ENCODE assay signal across 1 cellular context in the genomic region with DNA sequence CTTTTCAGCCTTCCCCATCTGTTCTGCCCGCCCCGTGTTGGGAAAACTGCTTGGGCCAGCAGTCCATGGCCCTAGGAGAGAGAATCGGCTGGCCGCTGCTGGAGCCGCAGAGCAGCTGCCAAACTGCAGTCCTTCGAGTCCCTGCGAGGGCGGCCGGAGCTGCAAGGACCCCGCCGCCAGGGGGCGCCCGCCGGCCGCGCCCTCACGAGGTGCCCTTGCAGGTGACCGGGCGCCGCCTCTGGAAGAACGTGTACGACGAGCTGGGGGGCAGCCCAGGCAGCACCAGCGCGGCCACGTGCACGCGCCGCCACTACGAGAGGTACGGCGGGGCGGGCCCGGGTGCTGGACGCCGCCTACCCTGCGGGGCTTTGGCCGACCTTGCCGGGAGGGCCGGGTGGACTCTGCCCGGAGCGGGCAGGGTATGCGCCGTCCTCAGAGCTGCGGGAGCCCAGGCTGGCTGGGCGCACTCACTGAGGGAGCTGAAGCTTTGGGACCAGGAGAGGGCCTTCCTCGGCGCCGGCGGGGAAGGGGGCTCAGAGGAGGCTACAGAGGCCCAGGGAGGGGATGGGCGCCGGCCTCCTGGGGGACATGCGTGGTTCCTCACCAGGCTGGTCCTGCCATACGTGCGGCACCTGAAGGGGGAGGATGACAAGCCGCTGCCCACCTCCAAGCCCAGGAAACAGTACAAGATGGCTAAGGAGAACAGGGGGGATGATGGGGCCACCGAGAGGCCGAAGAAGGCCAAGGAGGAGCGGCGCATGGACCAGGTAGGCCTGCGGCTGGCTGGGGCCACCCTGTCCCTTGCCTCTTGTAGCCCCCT.
TF ChIP-seq lines count a peak whose summit lies in the region.

No MANE protein-coding gene starts in this region.

TF ChIP-seq in K562, 482 proteins besides CTCF, POLR2A, EP300 and RAD21 (continued from another document and continues in another):
- TF ChIP-seq, protein P1, sequence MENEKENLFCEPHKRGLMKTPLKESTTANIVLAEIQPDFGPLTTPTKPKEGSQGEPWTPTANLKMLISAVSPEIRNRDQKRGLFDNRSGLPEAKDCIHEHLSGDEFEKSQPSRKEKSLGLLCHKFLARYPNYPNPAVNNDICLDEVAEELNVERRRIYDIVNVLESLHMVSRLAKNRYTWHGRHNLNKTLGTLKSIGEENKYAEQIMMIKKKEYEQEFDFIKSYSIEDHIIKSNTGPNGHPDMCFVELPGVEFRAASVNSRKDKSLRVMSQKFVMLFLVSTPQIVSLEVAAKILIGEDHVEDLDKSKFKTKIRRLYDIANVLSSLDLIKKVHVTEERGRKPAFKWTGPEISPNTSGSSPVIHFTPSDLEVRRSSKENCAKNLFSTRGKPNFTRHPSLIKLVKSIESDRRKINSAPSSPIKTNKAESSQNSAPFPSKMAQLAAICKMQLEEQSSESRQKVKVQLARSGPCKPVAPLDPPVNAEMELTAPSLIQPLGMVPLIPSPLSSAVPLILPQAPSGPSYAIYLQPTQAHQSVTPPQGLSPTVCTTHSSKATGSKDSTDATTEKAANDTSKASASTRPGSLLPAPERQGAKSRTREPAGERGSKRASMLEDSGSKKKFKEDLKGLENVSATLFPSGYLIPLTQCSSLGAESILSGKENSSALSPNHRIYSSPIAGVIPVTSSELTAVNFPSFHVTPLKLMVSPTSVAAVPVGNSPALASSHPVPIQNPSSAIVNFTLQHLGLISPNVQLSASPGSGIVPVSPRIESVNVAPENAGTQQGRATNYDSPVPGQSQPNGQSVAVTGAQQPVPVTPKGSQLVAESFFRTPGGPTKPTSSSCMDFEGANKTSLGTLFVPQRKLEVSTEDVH (IDR thresholded peaks at IDR 0.05; ENCODE audit: low read depth, partially characterized antibody) = no peak
- TF ChIP-seq TRIM24 (IDR thresholded peaks at IDR 0.05) (no peak), OTX1 (CRISPR knock-in tag; IDR thresholded peaks at IDR 0.05) (no peak), ZC3H11A (IDR thresholded peaks at IDR 0.05; ENCODE audit: low read depth, low read length) (no peak), MAZ (CRISPR knock-in tag; conservative IDR thresholded peaks at IDR 0.05 in 1 of 2, IDR thresholded peaks at IDR 0.05 in 1 of 2) (peak in 1 of 2 experiments; percentile 79; a peak in 2 of 4 replicates), HNRNPLL (IDR thresholded peaks at IDR 0.05; ENCODE audit: low read depth, low read length, poor library complexity, severe bottlenecking) (peak; percentile 18), NFIX (CRISPR knock-in tag; IDR thresholded peaks at IDR 0.05; ENCODE audit: low read depth) (no peak), ARID1B (IDR thresholded peaks at IDR 0.05) (no peak), KAT7 (CRISPR knock-in tag; IDR thresholded peaks at IDR 0.05; ENCODE audit: borderline replicate concordance) (no peak), SAP30 (IDR thresholded peaks at IDR 0.05; ENCODE audit: borderline replicate concordance, insufficient read depth, low read depth, low read length, poor library complexity, severe bottlenecking) (no peak), KLF6 (CRISPR knock-in tag; IDR thresholded peaks at IDR 0.05; ENCODE audit: borderline replicate concordance) (no peak), ZNF140 (CRISPR knock-in tag; IDR thresholded peaks at IDR 0.05) (no peak), ZNF354B (CRISPR knock-in tag; IDR thresholded peaks at IDR 0.05) (no peak), HNRNPH1 (optimal IDR thresholded peaks at IDR 0.05; ENCODE audit: low read depth, low read length) (no peak), KAT8 (IDR thresholded peaks at IDR 0.05; ENCODE audit: low read depth) (no peak), HMG20A (CRISPR knock-in tag; conservative IDR thresholded peaks at IDR 0.05) (no peak), ZC3H8 (IDR thresholded peaks at IDR 0.05) (no peak), CREB1 (IDR thresholded peaks at IDR 0.05) (no peak), CREB1 (CRISPR knock-in tag; IDR thresholded peaks at IDR 0.05) (no peak), POLR2H (tag; IDR thresholded peaks at IDR 0.05; ENCODE audit: low read depth) (no peak), CHD1 (IDR thresholded peaks at IDR 0.05; ENCODE audit: low read length) (no peak), ESRRA (IDR thresholded peaks at IDR 0.05; ENCODE audit: borderline replicate concordance, low read depth) (peak; percentile 82; the same call in 1 of the 2 replicates), TCFL5 (CRISPR knock-in tag; conservative IDR thresholded peaks at IDR 0.05) (no peak), ZNF316 (IDR thresholded peaks at IDR 0.05) (no peak), YY1 (IDR thresholded peaks at IDR 0.05; ENCODE audit: borderline replicate concordance in 1 of 3, control insufficient read depth in 1 of 3, extremely low read depth in 1 of 3, insufficient read depth in 3 of 3, insufficient read length in 1 of 3, insufficient replicate concordance in 2 of 3, low read depth in 1 of 3, low read length in 2 of 3) (peak in 1 of 3 experiments; percentile 31), FOXA1 (IDR thresholded peaks at IDR 0.05; ENCODE audit: borderline replicate concordance) (no peak), EZH2 (IDR thresholded peaks at IDR 0.05; ENCODE audit: borderline replicate concordance, low read depth, low read length) (no peak), MYC (IDR thresholded peaks at IDR 0.05; ENCODE audit: low read depth, low read length) (peak; percentile 75), MYC (CRISPR knock-in tag; IDR thresholded peaks at IDR 0.05; ENCODE audit: borderline replicate concordance, low read depth) (no peak), MYNN (IDR thresholded peaks at IDR 0.05) (no peak), MYNN (CRISPR knock-in tag; IDR thresholded peaks at IDR 0.05) (no peak)
- TF ChIP-seq, protein P2, sequence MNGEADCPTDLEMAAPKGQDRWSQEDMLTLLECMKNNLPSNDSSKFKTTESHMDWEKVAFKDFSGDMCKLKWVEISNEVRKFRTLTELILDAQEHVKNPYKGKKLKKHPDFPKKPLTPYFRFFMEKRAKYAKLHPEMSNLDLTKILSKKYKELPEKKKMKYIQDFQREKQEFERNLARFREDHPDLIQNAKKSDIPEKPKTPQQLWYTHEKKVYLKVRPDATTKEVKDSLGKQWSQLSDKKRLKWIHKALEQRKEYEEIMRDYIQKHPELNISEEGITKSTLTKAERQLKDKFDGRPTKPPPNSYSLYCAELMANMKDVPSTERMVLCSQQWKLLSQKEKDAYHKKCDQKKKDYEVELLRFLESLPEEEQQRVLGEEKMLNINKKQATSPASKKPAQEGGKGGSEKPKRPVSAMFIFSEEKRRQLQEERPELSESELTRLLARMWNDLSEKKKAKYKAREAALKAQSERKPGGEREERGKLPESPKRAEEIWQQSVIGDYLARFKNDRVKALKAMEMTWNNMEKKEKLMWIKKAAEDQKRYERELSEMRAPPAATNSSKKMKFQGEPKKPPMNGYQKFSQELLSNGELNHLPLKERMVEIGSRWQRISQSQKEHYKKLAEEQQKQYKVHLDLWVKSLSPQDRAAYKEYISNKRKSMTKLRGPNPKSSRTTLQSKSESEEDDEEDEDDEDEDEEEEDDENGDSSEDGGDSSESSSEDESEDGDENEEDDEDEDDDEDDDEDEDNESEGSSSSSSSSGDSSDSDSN (IDR thresholded peaks at IDR 0.05; ENCODE audit: borderline replicate concordance in 1 of 2, low read depth in 2 of 2, low read length in 2 of 2) = no peak
- TF ChIP-seq, protein P3, sequence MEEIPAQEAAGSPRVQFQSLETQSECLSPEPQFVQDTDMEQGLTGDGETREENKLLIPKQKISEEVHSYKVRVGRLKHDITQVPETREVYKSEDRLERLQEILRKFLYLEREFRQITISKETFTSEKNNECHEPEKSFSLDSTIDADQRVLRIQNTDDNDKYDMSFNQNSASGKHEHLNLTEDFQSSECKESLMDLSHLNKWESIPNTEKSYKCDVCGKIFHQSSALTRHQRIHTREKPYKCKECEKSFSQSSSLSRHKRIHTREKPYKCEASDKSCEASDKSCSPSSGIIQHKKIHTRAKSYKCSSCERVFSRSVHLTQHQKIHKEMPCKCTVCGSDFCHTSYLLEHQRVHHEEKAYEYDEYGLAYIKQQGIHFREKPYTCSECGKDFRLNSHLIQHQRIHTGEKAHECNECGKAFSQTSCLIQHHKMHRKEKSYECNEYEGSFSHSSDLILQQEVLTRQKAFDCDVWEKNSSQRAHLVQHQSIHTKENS (CRISPR knock-in tag; IDR thresholded peaks at IDR 0.05) = no peak
- TF ChIP-seq, protein P4, sequence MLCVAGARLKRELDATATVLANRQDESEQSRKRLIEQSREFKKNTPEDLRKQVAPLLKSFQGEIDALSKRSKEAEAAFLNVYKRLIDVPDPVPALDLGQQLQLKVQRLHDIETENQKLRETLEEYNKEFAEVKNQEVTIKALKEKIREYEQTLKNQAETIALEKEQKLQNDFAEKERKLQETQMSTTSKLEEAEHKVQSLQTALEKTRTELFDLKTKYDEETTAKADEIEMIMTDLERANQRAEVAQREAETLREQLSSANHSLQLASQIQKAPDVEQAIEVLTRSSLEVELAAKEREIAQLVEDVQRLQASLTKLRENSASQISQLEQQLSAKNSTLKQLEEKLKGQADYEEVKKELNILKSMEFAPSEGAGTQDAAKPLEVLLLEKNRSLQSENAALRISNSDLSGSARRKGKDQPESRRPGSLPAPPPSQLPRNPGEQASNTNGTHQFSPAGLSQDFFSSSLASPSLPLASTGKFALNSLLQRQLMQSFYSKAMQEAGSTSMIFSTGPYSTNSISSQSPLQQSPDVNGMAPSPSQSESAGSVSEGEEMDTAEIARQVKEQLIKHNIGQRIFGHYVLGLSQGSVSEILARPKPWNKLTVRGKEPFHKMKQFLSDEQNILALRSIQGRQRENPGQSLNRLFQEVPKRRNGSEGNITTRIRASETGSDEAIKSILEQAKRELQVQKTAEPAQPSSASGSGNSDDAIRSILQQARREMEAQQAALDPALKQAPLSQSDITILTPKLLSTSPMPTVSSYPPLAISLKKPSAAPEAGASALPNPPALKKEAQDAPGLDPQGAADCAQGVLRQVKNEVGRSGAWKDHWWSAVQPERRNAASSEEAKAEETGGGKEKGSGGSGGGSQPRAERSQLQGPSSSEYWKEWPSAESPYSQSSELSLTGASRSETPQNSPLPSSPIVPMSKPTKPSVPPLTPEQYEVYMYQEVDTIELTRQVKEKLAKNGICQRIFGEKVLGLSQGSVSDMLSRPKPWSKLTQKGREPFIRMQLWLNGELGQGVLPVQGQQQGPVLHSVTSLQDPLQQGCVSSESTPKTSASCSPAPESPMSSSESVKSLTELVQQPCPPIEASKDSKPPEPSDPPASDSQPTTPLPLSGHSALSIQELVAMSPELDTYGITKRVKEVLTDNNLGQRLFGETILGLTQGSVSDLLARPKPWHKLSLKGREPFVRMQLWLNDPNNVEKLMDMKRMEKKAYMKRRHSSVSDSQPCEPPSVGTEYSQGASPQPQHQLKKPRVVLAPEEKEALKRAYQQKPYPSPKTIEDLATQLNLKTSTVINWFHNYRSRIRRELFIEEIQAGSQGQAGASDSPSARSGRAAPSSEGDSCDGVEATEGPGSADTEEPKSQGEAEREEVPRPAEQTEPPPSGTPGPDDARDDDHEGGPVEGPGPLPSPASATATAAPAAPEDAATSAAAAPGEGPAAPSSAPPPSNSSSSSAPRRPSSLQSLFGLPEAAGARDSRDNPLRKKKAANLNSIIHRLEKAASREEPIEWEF (CRISPR knock-in tag; IDR thresholded peaks at IDR 0.05) = no peak
- TF ChIP-seq, protein P5, sequence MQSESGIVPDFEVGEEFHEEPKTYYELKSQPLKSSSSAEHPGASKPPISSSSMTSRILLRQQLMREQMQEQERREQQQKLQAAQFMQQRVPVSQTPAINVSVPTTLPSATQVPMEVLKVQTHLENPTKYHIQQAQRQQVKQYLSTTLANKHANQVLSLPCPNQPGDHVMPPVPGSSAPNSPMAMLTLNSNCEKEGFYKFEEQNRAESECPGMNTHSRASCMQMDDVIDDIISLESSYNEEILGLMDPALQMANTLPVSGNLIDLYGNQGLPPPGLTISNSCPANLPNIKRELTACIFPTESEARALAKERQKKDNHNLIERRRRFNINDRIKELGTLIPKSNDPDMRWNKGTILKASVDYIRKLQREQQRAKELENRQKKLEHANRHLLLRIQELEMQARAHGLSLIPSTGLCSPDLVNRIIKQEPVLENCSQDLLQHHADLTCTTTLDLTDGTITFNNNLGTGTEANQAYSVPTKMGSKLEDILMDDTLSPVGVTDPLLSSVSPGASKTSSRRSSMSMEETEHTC (IDR thresholded peaks at IDR 0.05) = no peak
- TF ChIP-seq, protein P6, sequence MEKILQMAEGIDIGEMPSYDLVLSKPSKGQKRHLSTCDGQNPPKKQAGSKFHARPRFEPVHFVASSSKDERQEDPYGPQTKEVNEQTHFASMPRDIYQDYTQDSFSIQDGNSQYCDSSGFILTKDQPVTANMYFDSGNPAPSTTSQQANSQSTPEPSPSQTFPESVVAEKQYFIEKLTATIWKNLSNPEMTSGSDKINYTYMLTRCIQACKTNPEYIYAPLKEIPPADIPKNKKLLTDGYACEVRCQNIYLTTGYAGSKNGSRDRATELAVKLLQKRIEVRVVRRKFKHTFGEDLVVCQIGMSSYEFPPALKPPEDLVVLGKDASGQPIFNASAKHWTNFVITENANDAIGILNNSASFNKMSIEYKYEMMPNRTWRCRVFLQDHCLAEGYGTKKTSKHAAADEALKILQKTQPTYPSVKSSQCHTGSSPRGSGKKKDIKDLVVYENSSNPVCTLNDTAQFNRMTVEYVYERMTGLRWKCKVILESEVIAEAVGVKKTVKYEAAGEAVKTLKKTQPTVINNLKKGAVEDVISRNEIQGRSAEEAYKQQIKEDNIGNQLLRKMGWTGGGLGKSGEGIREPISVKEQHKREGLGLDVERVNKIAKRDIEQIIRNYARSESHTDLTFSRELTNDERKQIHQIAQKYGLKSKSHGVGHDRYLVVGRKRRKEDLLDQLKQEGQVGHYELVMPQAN (IDR thresholded peaks at IDR 0.05; ENCODE audit: borderline replicate concordance) = no peak
- TF ChIP-seq, protein P7, sequence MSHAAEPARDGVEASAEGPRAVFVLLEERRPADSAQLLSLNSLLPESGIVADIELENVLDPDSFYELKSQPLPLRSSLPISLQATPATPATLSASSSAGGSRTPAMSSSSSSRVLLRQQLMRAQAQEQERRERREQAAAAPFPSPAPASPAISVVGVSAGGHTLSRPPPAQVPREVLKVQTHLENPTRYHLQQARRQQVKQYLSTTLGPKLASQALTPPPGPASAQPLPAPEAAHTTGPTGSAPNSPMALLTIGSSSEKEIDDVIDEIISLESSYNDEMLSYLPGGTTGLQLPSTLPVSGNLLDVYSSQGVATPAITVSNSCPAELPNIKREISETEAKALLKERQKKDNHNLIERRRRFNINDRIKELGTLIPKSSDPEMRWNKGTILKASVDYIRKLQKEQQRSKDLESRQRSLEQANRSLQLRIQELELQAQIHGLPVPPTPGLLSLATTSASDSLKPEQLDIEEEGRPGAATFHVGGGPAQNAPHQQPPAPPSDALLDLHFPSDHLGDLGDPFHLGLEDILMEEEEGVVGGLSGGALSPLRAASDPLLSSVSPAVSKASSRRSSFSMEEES (CRISPR knock-in tag; IDR thresholded peaks at IDR 0.05) = no peak
- TF ChIP-seq, protein P8, sequence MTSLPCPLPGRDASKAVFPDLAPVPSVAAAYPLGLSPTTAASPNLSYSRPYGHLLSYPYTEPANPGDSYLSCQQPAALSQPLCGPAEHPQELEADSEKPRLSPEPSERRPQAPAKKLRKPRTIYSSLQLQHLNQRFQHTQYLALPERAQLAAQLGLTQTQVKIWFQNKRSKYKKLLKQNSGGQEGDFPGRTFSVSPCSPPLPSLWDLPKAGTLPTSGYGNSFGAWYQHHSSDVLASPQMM (CRISPR knock-in tag; IDR thresholded peaks at IDR 0.05) = no peak
- TF ChIP-seq, protein P9, sequence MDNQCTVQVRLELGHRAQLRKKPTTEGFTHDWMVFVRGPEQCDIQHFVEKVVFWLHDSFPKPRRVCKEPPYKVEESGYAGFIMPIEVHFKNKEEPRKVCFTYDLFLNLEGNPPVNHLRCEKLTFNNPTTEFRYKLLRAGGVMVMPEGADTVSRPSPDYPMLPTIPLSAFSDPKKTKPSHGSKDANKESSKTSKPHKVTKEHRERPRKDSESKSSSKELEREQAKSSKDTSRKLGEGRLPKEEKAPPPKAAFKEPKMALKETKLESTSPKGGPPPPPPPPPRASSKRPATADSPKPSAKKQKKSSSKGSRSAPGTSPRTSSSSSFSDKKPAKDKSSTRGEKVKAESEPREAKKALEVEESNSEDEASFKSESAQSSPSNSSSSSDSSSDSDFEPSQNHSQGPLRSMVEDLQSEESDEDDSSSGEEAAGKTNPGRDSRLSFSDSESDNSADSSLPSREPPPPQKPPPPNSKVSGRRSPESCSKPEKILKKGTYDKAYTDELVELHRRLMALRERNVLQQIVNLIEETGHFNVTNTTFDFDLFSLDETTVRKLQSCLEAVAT (IDR thresholded peaks at IDR 0.05) = no peak
